25 cellular contexts compared by ENCODE assay signal in the genomic region with DNA sequence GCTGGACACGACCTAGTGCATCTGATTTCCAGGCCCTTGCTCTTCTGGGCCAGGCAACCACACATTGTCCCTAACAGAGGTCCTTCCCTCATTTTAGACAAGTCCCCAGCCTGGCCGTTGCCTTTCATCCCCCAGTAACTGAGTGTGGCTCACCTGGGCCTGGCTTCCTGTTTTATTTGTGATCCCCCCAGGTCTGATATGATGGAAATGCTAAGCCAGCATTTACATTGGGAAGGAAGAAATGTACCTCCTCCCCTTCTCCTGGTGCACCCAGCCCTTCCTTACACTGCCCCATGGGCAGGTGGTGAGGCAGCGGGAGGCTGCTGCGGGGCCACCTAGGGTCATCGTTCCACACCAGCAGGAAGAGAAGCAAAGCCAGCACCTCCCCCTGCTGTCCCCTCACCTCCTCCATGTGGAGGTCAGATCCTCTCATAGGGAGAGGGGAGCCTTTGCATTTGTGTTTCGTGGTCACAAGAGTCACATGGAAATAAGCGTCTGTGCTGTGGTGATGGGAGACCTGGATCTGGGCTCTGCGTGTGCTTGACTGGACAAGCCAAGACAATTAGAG.
"Had no signal": no experiment of that assay in that cellular context is flagged by ENCODE, and none has a peak within 500 bp of the region (broad histone marks: within the 10 kb centered on the region; RNA-seq: fewer than 3 reads in every experiment).

No MANE protein-coding gene starts in this region.

- ATAC-seq: left colon; naive thymus-derived CD8-positive, alpha-beta T cell; SK-N-SH treated with all-trans-retinoic acid at 6 μM for 48 hours; stimulated activated naive B cell treated with anti-CD40 and anti-IgM and Interleukin-4, amounts not matched to agents 10 μg/mL and 1 μg/mL and 100 μg/mL, for 72 hours; T-helper 17 cell had no signal

- H3K4me1 Mint-ChIP-seq: neural progenitor cell had no signal

- H3K4me3 ChIP-seq: neural progenitor cell, smooth muscle cell, suprapubic skin, tibial artery had no signal

- H3K27ac Mint-ChIP-seq: activated CD4-positive, alpha-beta memory T cell treated with anti-CD3 and anti-CD28 coated beads, Interleukin-2, amount 10 ng/mL, durations not matched to agents 7 days and 5 days; activated CD4-positive, alpha-beta T cell treated with anti-CD3 and anti-CD28 coated beads, Interleukin-2, amount 10 ng/mL, durations not matched to agents 7 days and 5 days; activated naive CD8-positive, alpha-beta T cell; naive thymus-derived CD8-positive, alpha-beta T cell; neural progenitor cell; stimulated activated naive B cell treated with anti-CD40 and anti-IgM and Interleukin-4, amounts not matched to agents 10 μg/mL and 1 μg/mL and 100 μg/mL, for 72 hours; T-helper 17 cell had no signal

- H3K36me3 ChIP-seq: suprapubic skin, tibial artery had no signal

- H3K4me1 ChIP-seq: suprapubic skin, tibial artery had no signal

- H3K27me3 ChIP-seq: neural progenitor cell, suprapubic skin, tibial artery had no signal

- H3K27ac ChIP-seq: neural progenitor cell, suprapubic skin, tibial artery had no signal

- H3K4me3 Mint-ChIP-seq: activated CD4-positive, alpha-beta memory T cell treated with anti-CD3 and anti-CD28 coated beads, Interleukin-2, amount 10 ng/mL, durations not matched to agents 7 days and 5 days; activated CD4-positive, alpha-beta T cell treated with anti-CD3 and anti-CD28 coated beads, Interleukin-2, amount 10 ng/mL, durations not matched to agents 7 days and 5 days; activated naive CD8-positive, alpha-beta T cell; central memory CD8-positive, alpha-beta T cell; neural progenitor cell; stimulated activated naive B cell treated with anti-CD40 and anti-IgM and Interleukin-4, amounts not matched to agents 10 μg/mL and 1 μg/mL and 100 μg/mL, for 72 hours; T-helper 17 cell had no signal

- DNase-seq: activated CD4-positive, alpha-beta T cell treated with anti-CD3 and anti-CD28 coated beads, Interleukin-2, amount 10 ng/mL, durations not matched to agents 7 days and 5 days; activated CD4-positive, CD25-positive, alpha-beta regulatory T cell treated with anti-CD3 and anti-CD28 coated beads, Interleukin-2, amount 50 U/mL, for 72 hours; activated effector memory CD4-positive, alpha-beta T cell treated with Interleukin-2 at 50 U/mL for 16 hours; activated naive CD4-positive, alpha-beta T cell treated with Interleukin-2 at 50 U/mL for 16 hours; anterior cingulate cortex; effector memory CD4-positive, alpha-beta T cell; hippocampal formation; kidney; left colon; mesenchymal stem cell; naive thymus-derived CD8-positive, alpha-beta T cell; posterior cingulate gyrus; stimulated activated CD4-positive, alpha-beta T cell treated with anti-CD3 and anti-CD28 coated beads, Interleukin-1b, Interleukin-23, amount 100 ng/mL, for 48 hours; stimulated activated CD4-positive, alpha-beta T cell treated with anti-CD3 and anti-CD28 coated beads, Interleukin-4, amount 100 ng/mL, for 4 hours; stimulated activated naive B cell treated with anti-CD40 and anti-IgM and Interleukin-4, amounts not matched to agents 10 μg/mL and 1 μg/mL and 100 μg/mL, for 72 hours; T-helper 17 cell; T1000; tibial artery had no signal
